In the genomic region with DNA sequence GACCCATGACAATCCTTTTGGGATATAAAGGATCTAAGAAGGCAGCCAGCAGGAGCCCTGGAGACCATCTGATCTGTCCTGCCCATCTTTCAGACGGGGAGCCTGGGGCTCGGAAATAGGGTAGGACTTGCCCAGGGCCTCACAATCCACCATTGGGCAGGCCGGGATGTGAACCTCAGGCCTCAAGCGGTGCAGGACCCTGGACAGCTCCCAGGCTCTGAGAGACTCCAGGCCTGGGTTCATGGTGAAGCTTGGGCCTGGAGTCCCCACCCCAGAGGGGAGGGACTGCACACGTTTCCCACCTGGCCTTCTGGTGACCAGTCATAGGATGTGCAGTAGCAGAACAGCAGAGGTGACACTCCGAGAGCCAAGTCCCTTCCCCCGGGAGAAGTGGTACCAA, we compare ENCODE assay signal across 11 cellular contexts. TPM values are rescaled to one million over a fixed set of nuclear protein-coding genes. Genes with fewer than 3 reads are reported as not detected.
DNase-seq lines count a peak whose midpoint lies in the region; ATAC-seq, FAIRE-seq and TF ChIP-seq lines count a peak whose summit lies in the region.
"Had no signal": no experiment of that assay in that cellular context is flagged by ENCODE, and none has a peak within 500 bp of the region (broad histone marks: within the 10 kb centered on the region; RNA-seq: fewer than 3 reads in every experiment).

No MANE protein-coding gene starts in this region.

- no peak for ATAC-seq in HG02870 (IDR thresholded peaks at IDR 0.05; ENCODE audit: unreplicated experiment)

- H3K79me2 ChIP-seq in astrocyte (ENCODE audit: insufficient read depth, low read length) (no peaks in the 10 kb centered on the region), mesendoderm (ENCODE audit: control insufficient read depth, insufficient read depth, low read length) (no peaks in the 10 kb centered on the region)

- no peaks in the 10 kb centered on the region for H4K20me1 ChIP-seq in astrocyte (ENCODE audit: insufficient read depth, low read length)

- FAIRE-seq in astrocyte (lab: Jason Lieb, UNC), result no peak

- no peak for TF ChIP-seq CTCF in astrocyte (IDR thresholded peaks at IDR 0.05; ENCODE audit: insufficient read depth, low read depth, low read length)

- H3K4ac ChIP-seq in mesendoderm (ENCODE audit: low read depth, low read length), result no peak overlapping the region

- no peak overlapping the region for H4K5ac ChIP-seq in mesendoderm (ENCODE audit: low read length)

- no peaks in the 10 kb centered on the region for H3K9me3 ChIP-seq in astrocyte (ENCODE audit: insufficient read depth, low read depth, low read length)

- no peak overlapping the region for H3K9ac ChIP-seq in astrocyte (ENCODE audit: low read length)
- H3K9ac ChIP-seq in mesendoderm (ENCODE audit: low read length), result no peak overlapping the region

- H3K27ac Mint-ChIP-seq in astrocyte (ENCODE audit: unreplicated experiment), result no peak overlapping the region
- H3K27ac Mint-ChIP-seq: natural killer cell had no signal

- no CpG with 5 or more reads among the region's 7 CpGs for WGBS in mesendoderm (ENCODE audit: extremely low coverage, insufficient coverage, low lambda C conversion rate)

- H3K27me3 Mint-ChIP-seq in astrocyte (ENCODE audit: low read depth, unreplicated experiment), result peaks cover 55% of the 10 kb centered on the region

- no peak overlapping the region for H3K4me3 Mint-ChIP-seq in astrocyte (ENCODE audit: unreplicated experiment)
- H3K4me3 Mint-ChIP-seq: central memory CD8-positive, alpha-beta T cell; natural killer cell had no signal

- DNase-seq in GM03348 (ENCODE audit: low spot score) (peak; percentile 67), M059J (ENCODE audit: low read depth) (peak; percentile 53), astrocyte (ENCODE audit: low read depth) (peak; percentile 24), mesendoderm (peak; percentile 86), OCI-M2 (lab: John Stamatoyannopoulos, UW; ENCODE audit: unreplicated experiment) (no peak), SHP77 treated with DMSO at 0.1 percent for 48 hours (lab: John Stamatoyannopoulos, UW) (no peak), DMS114 treated with DMSO at 0.1 percent for 48 hours (lab: John Stamatoyannopoulos, UW; ENCODE audit: unreplicated experiment) (no peak)
- DNase-seq: natural killer cell had no signal

- H3K36me3 ChIP-seq in astrocyte (ENCODE audit: insufficient read depth, low read length) (no peaks in the 10 kb centered on the region), mesendoderm (ENCODE audit: control insufficient read depth, insufficient read depth, low read length) (no peaks in the 10 kb centered on the region)

- no peak overlapping the region for H2BK120ac ChIP-seq in mesendoderm (ENCODE audit: low read depth, low read length)

- H3K23ac ChIP-seq in mesendoderm (ENCODE audit: low read length), result no peak overlapping the region

- H3K4me2 ChIP-seq in astrocyte (ENCODE audit: low read length) (no peak overlapping the region), mesendoderm (ENCODE audit: low read length) (no peak overlapping the region)

- H2AK5ac ChIP-seq in mesendoderm (ENCODE audit: low read length), result no peak overlapping the region

- H3K9me3 Mint-ChIP-seq in astrocyte (ENCODE audit: unreplicated experiment), result peaks cover 4% of the 10 kb centered on the region
- H3K9me3 Mint-ChIP-seq: central memory CD8-positive, alpha-beta T cell; natural killer cell had no signal

- no peak overlapping the region for H2BK5ac ChIP-seq in mesendoderm (ENCODE audit: low read length)

- no peaks in the 10 kb centered on the region for H3K36me3 Mint-ChIP-seq in astrocyte (ENCODE audit: low read depth, unreplicated experiment)
- H3K36me3 Mint-ChIP-seq: natural killer cell had no signal

- H4K8ac ChIP-seq in mesendoderm (ENCODE audit: low read depth, low read length), result no peak overlapping the region

- H3K18ac ChIP-seq in mesendoderm (ENCODE audit: low read length), result no peak overlapping the region

- H3K27ac ChIP-seq in astrocyte (ENCODE audit: low read depth, low read length) (no peak overlapping the region), mesendoderm (ENCODE audit: low read depth, low read length) (no peak overlapping the region)
- H3K27ac ChIP-seq: SK-N-MC had no signal

- H3K27me3 ChIP-seq in astrocyte (ENCODE audit: insufficient read depth, low read length), result peaks cover 13% of the 10 kb centered on the region
- no peaks in the 10 kb centered on the region for H3K27me3 ChIP-seq in mesendoderm (ENCODE audit: insufficient read depth, low read length, poor library complexity)

- H2BK15ac ChIP-seq in mesendoderm (replicated peaks; ENCODE audit: low read depth), result no peak overlapping the region

- no peaks in the 10 kb centered on the region for H3K4me1 Mint-ChIP-seq in astrocyte (ENCODE audit: low read depth, unreplicated experiment)
- H3K4me1 Mint-ChIP-seq: central memory CD8-positive, alpha-beta T cell; natural killer cell had no signal

- H3K4me1 ChIP-seq in astrocyte (ENCODE audit: insufficient read depth, low read length) (no peaks in the 10 kb centered on the region), mesendoderm (ENCODE audit: control insufficient read depth, low read depth, low read length) (no peaks in the 10 kb centered on the region)

- no peak overlapping the region for H3K4me3 ChIP-seq in astrocyte (ENCODE audit: insufficient read depth, low read depth, low read length)
- H3K4me3 ChIP-seq in mesendoderm (ENCODE audit: low read length), result no peak overlapping the region
- H3K4me3 ChIP-seq: SK-N-MC had no signal

- no peaks in the 10 kb centered on the region for H3K79me1 ChIP-seq in mesendoderm (ENCODE audit: low read length)

- no peak overlapping the region for H2AFZ ChIP-seq in astrocyte (ENCODE audit: low read depth, low read length)

- no peak overlapping the region for H3K56ac ChIP-seq in mesendoderm (ENCODE audit: low read length)

RNA-seq across cellular contexts. Expression of a gene that starts 36.6 kb away (rescaled TPM):
- total RNA-seq in M059J (2014; rRNA removed; shearing (Covaris generic)), result 14.5 and 30.8 TPM in 2 replicates
- total RNA-seq in astrocyte, result 63.2 and 76.8 TPM in 2 replicates
- polyA plus RNA-seq in mesendoderm (2013, experiment 1 of 2), result 43.2 TPM
- 44.5 TPM for polyA plus RNA-seq in mesendoderm (2013, experiment 2 of 2)

Comparison
In these comparisons a context has a peak if more than half of its experiments do, and no peak if none do; other contexts are left out.
1. DNase-seq: peak in GM03348 (single experiment), M059J (single experiment), astrocyte (single experiment) and mesendoderm (single experiment); none in OCI-M2 (single experiment), SHP77 treated with DMSO at 0.1 percent for 48 hours (single experiment) and DMS114 treated with DMSO at 0.1 percent for 48 hours (single experiment).